ENCODE assay signal across 17 cellular contexts in genomic region chr22:26066534-26066933, GRCh38.
A peak's percentile ranks its signal among the peaks of the same experiment; 100 is the strongest.
DNase-seq lines count a peak whose midpoint lies in the region; ATAC-seq and TF ChIP-seq lines count a peak whose summit lies in the region.
"Had no signal": no experiment of that assay in that cellular context is flagged by ENCODE, and none has a peak within 500 bp of the region (broad histone marks: within the 10 kb centered on the region; RNA-seq: fewer than 3 reads in every experiment).

No MANE protein-coding gene starts in this region.

- H3K4me1 ChIP-seq in iPS-15b (ENCODE audit: control insufficient read depth, insufficient read depth, low read length), result peaks cover 14% of the 10 kb centered on the region
- H3K4me1 ChIP-seq in Peyer's patch, result no peaks in the 10 kb centered on the region
- no peaks in the 10 kb centered on the region for H3K4me1 ChIP-seq in transverse colon
- H3K4me1 ChIP-seq: colonic mucosa, thyroid gland had no signal

- H3K9me3 ChIP-seq in iPS-15b (ENCODE audit: control insufficient read depth, insufficient read depth, low read length), result no peaks in the 10 kb centered on the region
- no peaks in the 10 kb centered on the region for H3K9me3 ChIP-seq in Peyer's patch
- H3K9me3 ChIP-seq in transverse colon, result no peaks in the 10 kb centered on the region
- H3K9me3 ChIP-seq: colonic mucosa, left ventricle myocardium inferior, thyroid gland had no signal

- no peak for ATAC-seq in GM19395 (IDR thresholded peaks at IDR 0.05; ENCODE audit: unreplicated experiment)
- ATAC-seq: activated naive CD4-positive, alpha-beta T cell treated with anti-CD3 and anti-CD28 coated beads, Interleukin-2, amount 50 U/mL, for 72 hours had no signal

- TF ChIP-seq POLR2A in Peyer's patch (IDR thresholded peaks at IDR 0.05) (no peak), transverse colon (IDR thresholded peaks at IDR 0.05) (no peak)

- no peaks in the 10 kb centered on the region for H3K27me3 ChIP-seq in iPS-15b (ENCODE audit: control insufficient read depth, insufficient read depth, low read length)
- H3K27me3 ChIP-seq in Peyer's patch, result no peaks in the 10 kb centered on the region
- H3K27me3 ChIP-seq in transverse colon, result peaks cover 9% of the 10 kb centered on the region
- H3K27me3 ChIP-seq: colonic mucosa, thyroid gland had no signal

- DNase-seq in Ammon's horn (ENCODE audit: low spot score) (peak; percentile 43), NCI-H1092 treated with DMSO at 0.1 percent for 48 hours (lab: John Stamatoyannopoulos, UW) (peak; percentile 93), NCI-H345 (lab: John Stamatoyannopoulos, UW) (peak; percentile 82), NOMO-1 treated with DMSO at 0.1 percent for 48 hours (lab: John Stamatoyannopoulos, UW; ENCODE audit: unreplicated experiment) (no peak), Peyer's patch (no peak), transverse colon (no peak)
- DNase-seq: activated CD4-positive, alpha-beta T cell treated with anti-CD3 and anti-CD28 coated beads, Interleukin-2, amount 50 U/mL, for 1 hour; colonic mucosa; EL; foreskin fibroblast; left ventricle myocardium inferior; NCI-H446 treated with DMSO at 0.1 percent for 48 hours; SW 1271; thyroid gland had no signal

- no peak for TF ChIP-seq CTCF in Peyer's patch (IDR thresholded peaks at IDR 0.05)
- no peak for TF ChIP-seq CTCF in transverse colon (IDR thresholded peaks at IDR 0.05)

- H3K4me3 ChIP-seq in iPS-15b (ENCODE audit: low read depth, low read length), result no peak overlapping the region
- H3K4me3 ChIP-seq in Peyer's patch, result no peak overlapping the region
- no peak overlapping the region for H3K4me3 ChIP-seq in transverse colon
- H3K4me3 ChIP-seq: colonic mucosa, left ventricle myocardium inferior, thyroid gland had no signal

- peak overlapping the region; percentile 58 for H3K9ac ChIP-seq in iPS-15b (ENCODE audit: low read depth, low read length)

- no peak for TF ChIP-seq EP300 in transverse colon (IDR thresholded peaks at IDR 0.05; ENCODE audit: low read depth)

- in situ Hi-C loops in transverse colon (cut with MboI; ENCODE audit: low pct_ligation_motif_present in 1 of 4, low pct_unique_long_range_greater_than_20kb in 1 of 4, low sequenced_read_pairs in 3 of 4), result no loop called here

- no peaks in the 10 kb centered on the region for H3K36me3 ChIP-seq in iPS-15b (ENCODE audit: control insufficient read depth, insufficient read depth, low read length)
- H3K36me3 ChIP-seq in Peyer's patch, result no peaks in the 10 kb centered on the region
- no peaks in the 10 kb centered on the region for H3K36me3 ChIP-seq in transverse colon
- H3K36me3 ChIP-seq: colonic mucosa, left ventricle myocardium inferior, thyroid gland had no signal

- no peak overlapping the region for H3K27ac ChIP-seq in Peyer's patch
- no peak overlapping the region for H3K27ac ChIP-seq in transverse colon
- H3K27ac ChIP-seq: colonic mucosa, left ventricle myocardium inferior, thyroid gland had no signal

- intact Hi-C loops in transverse colon (cut with DNase I; ENCODE audit: low total_unique reads), result no loop called here

- WGBS in transverse colon (ENCODE audit: low coverage in 1 of 2), 2 donors, result 15% methylated on average over 6 of the region's 6 CpGs; no CpG with 5 or more reads in 1 of the 2 donors

Comparison
In these comparisons a context has a peak if more than half of its experiments do, and no peak if none do; other contexts are left out.
1. DNase-seq: peak in Ammon's horn (single experiment), NCI-H1092 treated with DMSO at 0.1 percent for 48 hours (single experiment) and NCI-H345 (single experiment); none in NOMO-1 treated with DMSO at 0.1 percent for 48 hours (single experiment), Peyer's patch (0 of 3) and transverse colon (single experiment).